In genomic region chr9:8842402-8843193, GRCh38 we compare ENCODE assay signal across 23 cellular contexts.
DNase-seq lines count a peak whose midpoint lies in the region; ATAC-seq and TF ChIP-seq lines count a peak whose summit lies in the region.
"Had no signal": no experiment of that assay in that cellular context is flagged by ENCODE, and none has a peak within 500 bp of the region (broad histone marks: within the 10 kb centered on the region; RNA-seq: fewer than 3 reads in every experiment).

No MANE protein-coding gene starts in this region.

- peaks cover 75% of the 10 kb centered on the region for H3K79me2 ChIP-seq in neural progenitor cell (ENCODE audit: low read depth)

- H3K27me3 ChIP-seq in neural progenitor cell (no peaks in the 10 kb centered on the region), aorta (ENCODE audit: control insufficient read depth in 1 of 2, insufficient read depth in 2 of 2, low read length in 1 of 2) (no peaks in the 10 kb centered on the region)
- H3K27me3 ChIP-seq: BLaER1 treated with 17β-estradiol and CSF1 and Interleukin-3, amounts not matched to agents 10 nM and 100 nM; MG63 had no signal

- no peak overlapping the region for H3K4me3 Mint-ChIP-seq in activated CD4-positive, alpha-beta T cell treated with anti-CD3 and anti-CD28 coated beads, Interleukin-2, amount 10 ng/mL, durations not matched to agents 24 days and 14 days
- no peak overlapping the region for H3K4me3 Mint-ChIP-seq in activated CD4-positive, alpha-beta T cell treated with anti-CD3 and anti-CD28 coated beads for 36 hours
- no peak overlapping the region for H3K4me3 Mint-ChIP-seq in neural progenitor cell
- H3K4me3 Mint-ChIP-seq: CD4-positive, alpha-beta memory T cell had no signal

- H3K9me3 Mint-ChIP-seq in activated CD4-positive, alpha-beta T cell treated with anti-CD3 and anti-CD28 coated beads, Interleukin-2, amount 10 ng/mL, durations not matched to agents 24 days and 14 days, result no peaks in the 10 kb centered on the region
- no peaks in the 10 kb centered on the region for H3K9me3 Mint-ChIP-seq in activated CD4-positive, alpha-beta T cell treated with anti-CD3 and anti-CD28 coated beads for 36 hours (ENCODE audit: low read depth)
- peaks cover 23% of the 10 kb centered on the region for H3K9me3 Mint-ChIP-seq in neural progenitor cell

- no peaks in the 10 kb centered on the region for H3K4me1 Mint-ChIP-seq in activated CD4-positive, alpha-beta T cell treated with anti-CD3 and anti-CD28 coated beads, Interleukin-2, amount 10 ng/mL, durations not matched to agents 24 days and 14 days
- no peaks in the 10 kb centered on the region for H3K4me1 Mint-ChIP-seq in activated CD4-positive, alpha-beta T cell treated with anti-CD3 and anti-CD28 coated beads for 36 hours
- H3K4me1 Mint-ChIP-seq in neural progenitor cell, result peaks cover 10% of the 10 kb centered on the region
- H3K4me1 Mint-ChIP-seq: CD4-positive, alpha-beta memory T cell had no signal

- no peaks in the 10 kb centered on the region for H3K27me3 Mint-ChIP-seq in activated CD4-positive, alpha-beta T cell treated with anti-CD3 and anti-CD28 coated beads, Interleukin-2, amount 10 ng/mL, durations not matched to agents 24 days and 14 days
- peaks cover 4% of the 10 kb centered on the region for H3K27me3 Mint-ChIP-seq in activated CD4-positive, alpha-beta T cell treated with anti-CD3 and anti-CD28 coated beads for 36 hours
- H3K27me3 Mint-ChIP-seq in neural progenitor cell (ENCODE audit: insufficient read depth, low read depth), result peaks cover 2% of the 10 kb centered on the region

- in situ Hi-C loops in ACHN (cut with HindIII; ENCODE audit: low pct_ligation_motif_present, low pct_unique_long_range_greater_than_20kb, low sequenced_read_pairs), result no loop called here

- TF ChIP-seq CTCF in neural progenitor cell (IDR thresholded peaks at IDR 0.05), result no peak

- DNase-seq in activated CD4-positive, alpha-beta T cell treated with anti-CD3 and anti-CD28 coated beads, Interleukin-2, amount 10 ng/mL, durations not matched to agents 24 days and 14 days, result peak; percentile 27
- DNase-seq in activated CD4-positive, alpha-beta T cell treated with anti-CD3 and anti-CD28 coated beads for 36 hours, result no peak
- DNase-seq in neural progenitor cell (ENCODE audit: low spot score), result no peak
- no peak for DNase-seq in ACHN
- DNase-seq in aorta, result no peak
- no peak for DNase-seq in Kasumi-1 (lab: John Stamatoyannopoulos, UW)
- DNase-seq in NCI-H524 (lab: John Stamatoyannopoulos, UW), result no peak
- DNase-seq: CD4-positive, alpha-beta memory T cell; DMS153; GM23248; Karpas-422; MG63; NCI-H1417; NCI-H187; NCI-H774; NK-92 treated with Interleukin-12 subunit alpha and Interleukin-12 subunit beta, amount 100 ng/mL, for 24 hours; SHP77 treated with DMSO at 0.1 percent for 48 hours had no signal

- no peak overlapping the region for H3K9ac ChIP-seq in neural progenitor cell
- H3K9ac ChIP-seq: BLaER1 treated with 17β-estradiol and CSF1 and Interleukin-3, amounts not matched to agents 10 nM and 100 nM; GM23248 had no signal

- peak overlapping the region; percentile 75 for H3K27ac ChIP-seq in cingulate gyrus (ENCODE audit: low read depth, low read length)
- peak overlapping the region; percentile 47 for H3K27ac ChIP-seq in neural progenitor cell
- no peak overlapping the region for H3K27ac ChIP-seq in aorta (ENCODE audit: low read depth in 1 of 2, low read length in 2 of 2)
- H3K27ac ChIP-seq: 22Rv1; BLaER1 treated with 17β-estradiol and CSF1 and Interleukin-3, amounts not matched to agents 10 nM and 100 nM; GM23248; RWPE1; SK-N-MC had no signal

- H3K4me1 ChIP-seq in neural progenitor cell (peaks cover 13% of the 10 kb centered on the region), aorta (ENCODE audit: control insufficient read depth in 1 of 2, insufficient read depth in 2 of 2, low read length in 2 of 2) (peaks cover 1 to 3% of the 10 kb centered on the region in 2 donors)
- H3K4me1 ChIP-seq: BLaER1 treated with 17β-estradiol and CSF1 and Interleukin-3, amounts not matched to agents 10 nM and 100 nM had no signal

- intact Hi-C loops in activated CD4-positive, alpha-beta T cell treated with anti-CD3 and anti-CD28 coated beads, Interleukin-2, amount 10 ng/mL, durations not matched to agents 24 days and 14 days (cut with micrococcal nuclease), result no loop called here
- intact Hi-C loops in activated CD4-positive, alpha-beta T cell treated with anti-CD3 and anti-CD28 coated beads for 36 hours (cut with DNase I, micrococcal nuclease), result no loop called here
- intact Hi-C loops in aorta (cut with DNase I), result no loop called here

- no peak overlapping the region for H3K27ac Mint-ChIP-seq in activated CD4-positive, alpha-beta T cell treated with anti-CD3 and anti-CD28 coated beads, Interleukin-2, amount 10 ng/mL, durations not matched to agents 24 days and 14 days
- H3K27ac Mint-ChIP-seq in activated CD4-positive, alpha-beta T cell treated with anti-CD3 and anti-CD28 coated beads for 36 hours, result no peak overlapping the region
- H3K27ac Mint-ChIP-seq in neural progenitor cell, result peak overlapping the region; percentile 87
- H3K27ac Mint-ChIP-seq: CD4-positive, alpha-beta memory T cell had no signal

- H3K9me3 ChIP-seq in neural progenitor cell (ENCODE audit: low read depth) (no peaks in the 10 kb centered on the region), aorta (ENCODE audit: control insufficient read depth, low read length) (no peaks in the 10 kb centered on the region)
- H3K9me3 ChIP-seq: MG63 had no signal

- no peak overlapping the region for H2AFZ ChIP-seq in neural progenitor cell (replicated peaks)
- H2AFZ ChIP-seq: GM23248 had no signal

- ATAC-seq in activated CD4-positive, alpha-beta T cell treated with anti-CD3 and anti-CD28 coated beads for 36 hours, result no peak
- ATAC-seq in aorta (ENCODE audit: low FRiP score), result no peak
- ATAC-seq: HCT116 had no signal

- no peaks in the 10 kb centered on the region for H3K36me3 Mint-ChIP-seq in activated CD4-positive, alpha-beta T cell treated with anti-CD3 and anti-CD28 coated beads, Interleukin-2, amount 10 ng/mL, durations not matched to agents 24 days and 14 days (ENCODE audit: low read depth)
- no peaks in the 10 kb centered on the region for H3K36me3 Mint-ChIP-seq in activated CD4-positive, alpha-beta T cell treated with anti-CD3 and anti-CD28 coated beads for 36 hours (ENCODE audit: low read depth)
- peaks cover 51% of the 10 kb centered on the region for H3K36me3 Mint-ChIP-seq in neural progenitor cell
- H3K36me3 Mint-ChIP-seq: CD4-positive, alpha-beta memory T cell had no signal

- WGBS in aorta, 2 donors, result 84 to 85% methylated on average over 5 of the region's 5 CpGs

- H3K4me3 ChIP-seq in neural progenitor cell, result no peak overlapping the region
- no peak overlapping the region for H3K4me3 ChIP-seq in aorta (ENCODE audit: low read length in 2 of 2)
- H3K4me3 ChIP-seq: BLaER1 treated with 17β-estradiol and CSF1 and Interleukin-3, amounts not matched to agents 10 nM and 100 nM; GM23248; MG63; SK-N-MC had no signal

- H3K36me3 ChIP-seq in neural progenitor cell (peaks cover 3% of the 10 kb centered on the region), aorta (ENCODE audit: control insufficient read depth in 1 of 2, insufficient read depth in 2 of 2, low read length in 1 of 2) (no peaks in the 10 kb centered on the region)
- H3K36me3 ChIP-seq: BLaER1 treated with 17β-estradiol and CSF1 and Interleukin-3, amounts not matched to agents 10 nM and 100 nM; MG63 had no signal

- POLR2A ChIA-PET in activated CD4-positive, alpha-beta T cell treated with anti-CD3 and anti-CD28 coated beads for 36 hours (lab: Charles Lee), result no interaction called here

- peak overlapping the region; percentile 24 for H3K4me2 ChIP-seq in neural progenitor cell
- H3K4me2 ChIP-seq: BLaER1 treated with 17β-estradiol and CSF1 and Interleukin-3, amounts not matched to agents 10 nM and 100 nM had no signal

- no peaks in the 10 kb centered on the region for H4K20me1 ChIP-seq in neural progenitor cell (ENCODE audit: low read depth)
- H4K20me1 ChIP-seq: BLaER1 treated with 17β-estradiol and CSF1 and Interleukin-3, amounts not matched to agents 10 nM and 100 nM had no signal

- no peaks in the 10 kb centered on the region for H3F3A ChIP-seq in neural progenitor cell (ENCODE audit: low read depth)

- CTCF ChIA-PET in activated CD4-positive, alpha-beta T cell treated with anti-CD3 and anti-CD28 coated beads for 36 hours (lab: Charles Lee), result no interaction called here

Comparison
In these comparisons a context has a peak if more than half of its experiments do, and no peak if none do; other contexts are left out.
1. H3K27ac ChIP-seq: peak in cingulate gyrus (single experiment) and neural progenitor cell (single experiment); none in aorta (0 of 2).